Comparison of ENCODE assay signal across 12 cellular contexts in genomic region chr10:87657370-87657769, GRCh38. TPM values are rescaled to one million over a fixed set of nuclear protein-coding genes. Genes with fewer than 3 reads are reported as not detected.
DNase-seq lines count a peak whose midpoint lies in the region; ATAC-seq, FAIRE-seq and TF ChIP-seq lines count a peak whose summit lies in the region.
"Had no signal": no experiment of that assay in that cellular context is flagged by ENCODE, and none has a peak within 500 bp of the region (broad histone marks: within the 10 kb centered on the region; RNA-seq: fewer than 3 reads in every experiment).

No MANE protein-coding gene starts in this region.

- FAIRE-seq in astrocyte (lab: Jason Lieb, UNC): no peak

- H3K27me3 Mint-ChIP-seq in astrocyte (ENCODE audit: low read depth, unreplicated experiment): no peaks in the 10 kb centered on the region
- peaks cover 27% of the 10 kb centered on the region for H3K27me3 Mint-ChIP-seq in type B pancreatic cell
- H3K27me3 Mint-ChIP-seq in CD4-positive, alpha-beta T cell: peaks cover 40% of the 10 kb centered on the region

- H4K20me1 ChIP-seq in astrocyte (ENCODE audit: insufficient read depth, low read length): no peaks in the 10 kb centered on the region

- peak overlapping the region; percentile 25 for H2AFZ ChIP-seq in astrocyte (ENCODE audit: low read depth, low read length)

- H3K4me1 ChIP-seq in astrocyte (ENCODE audit: insufficient read depth, low read length): peaks cover 26% of the 10 kb centered on the region
- H3K4me1 ChIP-seq in suprapubic skin: peaks cover 13% of the 10 kb centered on the region

- POLR2A ChIA-PET in CD4-positive, alpha-beta T cell (lab: Charles Lee): no interaction called here

- H3K36me3 Mint-ChIP-seq in astrocyte (ENCODE audit: low read depth, unreplicated experiment) (no peaks in the 10 kb centered on the region), type B pancreatic cell (no peaks in the 10 kb centered on the region)
- H3K36me3 Mint-ChIP-seq in CD4-positive, alpha-beta T cell (ENCODE audit: low read depth): no peaks in the 10 kb centered on the region

- CTCF ChIA-PET in CD4-positive, alpha-beta T cell (lab: Charles Lee): no interaction called here

- H3K27ac Mint-ChIP-seq in astrocyte (ENCODE audit: unreplicated experiment): peak overlapping the region; percentile 73
- H3K27ac Mint-ChIP-seq in type B pancreatic cell: no peak overlapping the region
- H3K27ac Mint-ChIP-seq in CD4-positive, alpha-beta T cell: no peak overlapping the region

- H3K4me2 ChIP-seq in astrocyte (ENCODE audit: low read length): peak overlapping the region; percentile 52

- intact Hi-C loops in CD4-positive, alpha-beta T cell (cut with DNase I, micrococcal nuclease): loop anchor here in 1 of 2 experiments (2.0 to 5.0 kb wide), 2 partner anchors 115 to 895 kb away; no protein-coding TSS in a partner anchor

- H3K36me3 ChIP-seq in astrocyte (ENCODE audit: insufficient read depth, low read length) (no peaks in the 10 kb centered on the region), suprapubic skin (no peaks in the 10 kb centered on the region)

- H3K4me3 ChIP-seq in astrocyte (ENCODE audit: insufficient read depth, low read depth, low read length): no peak overlapping the region
- no peak overlapping the region for H3K4me3 ChIP-seq in suprapubic skin
- H3K4me3 ChIP-seq: SK-N-MC had no signal

- H3K4me1 Mint-ChIP-seq in astrocyte (ENCODE audit: low read depth, unreplicated experiment) (peaks cover 27% of the 10 kb centered on the region), type B pancreatic cell (ENCODE audit: unreplicated experiment) (peaks cover 29% of the 10 kb centered on the region)
- H3K4me1 Mint-ChIP-seq in CD4-positive, alpha-beta T cell (ENCODE audit: low read depth): peaks cover 6% of the 10 kb centered on the region

- no peak for TF ChIP-seq EP300 in suprapubic skin (IDR thresholded peaks at IDR 0.05)

- DNase-seq in HT1080 (ENCODE audit: low read depth) (peak; percentile 46), astrocyte (ENCODE audit: low read depth) (peak; percentile 64), hepatic stellate cell (ENCODE audit: low spot score) (peak; percentile 66), suprapubic skin (ENCODE audit: low spot score in 2 of 2) (no peak), type B pancreatic cell (ENCODE audit: extremely low spot score, unreplicated experiment) (no peak), iPS-NIHi11 (ENCODE audit: low spot score) (no peak)
- no peak for DNase-seq in CD4-positive, alpha-beta T cell
- DNase-seq: anterior cingulate cortex, NCI-H2029 had no signal

- peaks cover 24% of the 10 kb centered on the region for H3K79me2 ChIP-seq in astrocyte (ENCODE audit: insufficient read depth, low read length)

- peak overlapping the region; percentile 17 for H3K27ac ChIP-seq in astrocyte (ENCODE audit: low read depth, low read length)
- peak overlapping the region; percentile 32 for H3K27ac ChIP-seq in suprapubic skin
- no peak overlapping the region for H3K27ac ChIP-seq in CD4-positive, alpha-beta T cell (ENCODE audit: low read depth, low read length)
- H3K27ac ChIP-seq: SK-N-MC had no signal

- H3K9me3 ChIP-seq in astrocyte (ENCODE audit: insufficient read depth, low read depth, low read length) (no peaks in the 10 kb centered on the region), suprapubic skin (no peaks in the 10 kb centered on the region)
- no peaks in the 10 kb centered on the region for H3K9me3 ChIP-seq in CD4-positive, alpha-beta T cell (ENCODE audit: control insufficient read depth, low read length)

- ATAC-seq in GM19455 (IDR thresholded peaks at IDR 0.05; ENCODE audit: unreplicated experiment): no peak
- no peak for ATAC-seq in CD4-positive, alpha-beta T cell (ENCODE audit: poor library complexity)

- TF ChIP-seq POLR2A in suprapubic skin (IDR thresholded peaks at IDR 0.05): no peak

- WGBS in suprapubic skin: 66% methylated on average over 5 of the region's 5 CpGs

- H3K27me3 ChIP-seq in astrocyte (ENCODE audit: insufficient read depth, low read length) (no peaks in the 10 kb centered on the region), suprapubic skin (no peaks in the 10 kb centered on the region)
- H3K27me3 ChIP-seq in CD4-positive, alpha-beta T cell (ENCODE audit: control insufficient read depth, insufficient read depth, low read length): peaks cover 38% of the 10 kb centered on the region

- no peak overlapping the region for H3K4me3 Mint-ChIP-seq in astrocyte (ENCODE audit: unreplicated experiment)
- H3K4me3 Mint-ChIP-seq in type B pancreatic cell: no peak overlapping the region
- no peak overlapping the region for H3K4me3 Mint-ChIP-seq in CD4-positive, alpha-beta T cell

- H3K9me3 Mint-ChIP-seq in astrocyte (ENCODE audit: unreplicated experiment): no peaks in the 10 kb centered on the region
- no peaks in the 10 kb centered on the region for H3K9me3 Mint-ChIP-seq in type B pancreatic cell
- no peaks in the 10 kb centered on the region for H3K9me3 Mint-ChIP-seq in CD4-positive, alpha-beta T cell
- H3K9me3 Mint-ChIP-seq: nephron had no signal

- no peak for TF ChIP-seq CTCF in astrocyte (IDR thresholded peaks at IDR 0.05; ENCODE audit: insufficient read depth, low read depth, low read length)
- no peak for TF ChIP-seq CTCF in suprapubic skin (IDR thresholded peaks at IDR 0.05)
- TF ChIP-seq CTCF in type B pancreatic cell (conservative IDR thresholded peaks at IDR 0.05): no peak
- TF ChIP-seq CTCF in CD4-positive, alpha-beta T cell (IDR thresholded peaks at IDR 0.05): no peak

- peak overlapping the region; percentile 24 for H3K9ac ChIP-seq in astrocyte (ENCODE audit: low read length)

RNA-seq across cellular contexts. Expression of gene PAPSS2, which starts 2.3 kb away (rescaled TPM):
- total RNA-seq in HT1080 (2014; rRNA removed; shearing (Covaris generic)): 16.6 and 20.9 TPM in 2 replicates
- 28.2 and 32.6 TPM in 2 replicates for polyA plus RNA-seq in HT1080 (2015; cell fraction: cytosol; rRNA removed)
- polyA plus RNA-seq in HT1080 (2015; cell fraction: nucleus; rRNA removed): 31.4 and 34.4 TPM in 2 replicates
- total RNA-seq in astrocyte (48.6 and 58.5 TPM in 2 replicates), suprapubic skin (1 to 10 TPM; 2.4 to 5.6 (median 3.4) TPM), type B pancreatic cell (ENCODE audit: low replicate concordance) (21.1 and 23.8 TPM in 2 replicates)
- not detected for total RNA-seq in CD4-positive, alpha-beta T cell

Comparison
In these comparisons a context has a peak if more than half of its experiments do, and no peak if none do; other contexts are left out.
1. DNase-seq: peak in HT1080 (single experiment), astrocyte (single experiment) and hepatic stellate cell (single experiment); none in suprapubic skin (0 of 2), type B pancreatic cell (single experiment), iPS-NIHi11 (single experiment) and CD4-positive, alpha-beta T cell (0 of 10).